9 cellular contexts compared by ENCODE assay signal in genomic region chr19:58399903-58400637, GRCh38. TPM values are rescaled to one million over a fixed set of nuclear protein-coding genes. Genes with fewer than 3 reads are reported as not detected.
DNase-seq lines count a peak whose midpoint lies in the region; ATAC-seq and TF ChIP-seq lines count a peak whose summit lies in the region.
"Had no signal": no experiment of that assay in that cellular context is flagged by ENCODE, and none has a peak within 500 bp of the region (broad histone marks: within the 10 kb centered on the region; RNA-seq: fewer than 3 reads in every experiment).

No MANE protein-coding gene starts in this region.

- H2AFZ ChIP-seq in neural progenitor cell (replicated peaks) = no peak overlapping the region

- peak overlapping the region; percentile 81 for H3K4me2 ChIP-seq in neural progenitor cell

- H3K4me1 ChIP-seq in CD4-positive, alpha-beta memory T cell (ENCODE audit: insufficient read depth, low read length) = peaks cover 24% of the 10 kb centered on the region
- H3K4me1 ChIP-seq in neural progenitor cell = peaks cover 3% of the 10 kb centered on the region

- H3K36me3 ChIP-seq in CD4-positive, alpha-beta memory T cell (ENCODE audit: insufficient read depth, low read length) = peaks cover 2% of the 10 kb centered on the region
- no peaks in the 10 kb centered on the region for H3K36me3 ChIP-seq in neural progenitor cell

- H3K79me2 ChIP-seq in neural progenitor cell (ENCODE audit: low read depth) = peaks cover 13% of the 10 kb centered on the region

- peaks cover 5 to 20% (median 10%) of the 10 kb centered on the region in 4 donors for H3K4me1 Mint-ChIP-seq in CD4-positive, alpha-beta memory T cell
- peaks cover 17% of the 10 kb centered on the region for H3K4me1 Mint-ChIP-seq in neural progenitor cell

- peaks cover 15% of the 10 kb centered on the region for H3F3A ChIP-seq in neural progenitor cell (ENCODE audit: low read depth)

- POLR2A ChIA-PET in CD4-positive, alpha-beta memory T cell (lab: Charles Lee; ENCODE audit: partially characterized antibody) = interaction anchor here (0.9 to 2.0 kb wide), 6 partner anchors 8 to 55 kb away, joined by 3 to 7 read pairs (median 4); partner anchors contain the start of genes ZNF132 and ZNF584

- H3K4me3 ChIP-seq in CD4-positive, alpha-beta memory T cell (ENCODE audit: low read length in 2 of 2) = peak overlapping the region in 1 of 2 donors; percentile 59
- peak overlapping the region; percentile 68 for H3K4me3 ChIP-seq in neural progenitor cell

- peak overlapping the region in 6 of 8 donors; percentile 20 to 97 (median 59) for H3K4me3 Mint-ChIP-seq in CD4-positive, alpha-beta memory T cell
- peak overlapping the region; percentile 97 for H3K4me3 Mint-ChIP-seq in neural progenitor cell

- peaks cover 7 to 9% of the 10 kb centered on the region in 2 donors for H3K27me3 Mint-ChIP-seq in CD4-positive, alpha-beta memory T cell
- no peaks in the 10 kb centered on the region for H3K27me3 Mint-ChIP-seq in neural progenitor cell (ENCODE audit: insufficient read depth, low read depth)

- H4K20me1 ChIP-seq in neural progenitor cell (ENCODE audit: low read depth) = no peaks in the 10 kb centered on the region

- CTCF ChIA-PET in CD4-positive, alpha-beta memory T cell (lab: Charles Lee; ENCODE audit: partially characterized antibody) = no interaction called here

- H3K27ac ChIP-seq in CD4-positive, alpha-beta memory T cell (ENCODE audit: low read depth, low read length) = no peak overlapping the region
- no peak overlapping the region for H3K27ac ChIP-seq in neural progenitor cell

- peaks cover 11% of the 10 kb centered on the region for H3K27me3 ChIP-seq in CD4-positive, alpha-beta memory T cell (ENCODE audit: insufficient read depth, low read length)
- H3K27me3 ChIP-seq in neural progenitor cell = peaks cover 23% of the 10 kb centered on the region

- H3K9me3 ChIP-seq in CD4-positive, alpha-beta memory T cell (ENCODE audit: control insufficient read depth in 1 of 2, low read length in 2 of 2) = no peaks in the 10 kb centered on the region
- H3K9me3 ChIP-seq in neural progenitor cell (ENCODE audit: low read depth) = no peaks in the 10 kb centered on the region

- no peak for DNase-seq in CD4-positive, alpha-beta memory T cell
- DNase-seq in NCI-H1694 (lab: John Stamatoyannopoulos, UW) = peak; percentile 45
- DNase-seq in cerebellum (ENCODE audit: low spot score) = peak; percentile 92
- no peak for DNase-seq in neural progenitor cell (ENCODE audit: low spot score)
- DNase-seq in stimulated activated CD8-positive, alpha-beta memory T cell treated with anti-CD3 and anti-CD28 coated beads, Interleukin-4, amount 100 ng/mL, for 48 hours = no peak
- no peak for DNase-seq in posterior vena cava (ENCODE audit: low spot score)

- intact Hi-C loops in CD4-positive, alpha-beta memory T cell (cut with micrococcal nuclease) = loop anchor here (2.0 kb wide), 2 partner anchors 73 to 217 kb away; partner anchors contain the start of genes ZNF274 and ZSCAN22
- intact Hi-C loops in posterior vena cava (cut with DNase I) = no loop called here

- peak overlapping the region in 5 of 7 donors; percentile 10 to 77 (median 42) for H3K27ac Mint-ChIP-seq in CD4-positive, alpha-beta memory T cell
- peak overlapping the region; percentile 90 for H3K27ac Mint-ChIP-seq in neural progenitor cell

- H3K9ac ChIP-seq in neural progenitor cell = no peak overlapping the region

- H3K9me3 Mint-ChIP-seq in CD4-positive, alpha-beta memory T cell = peaks cover 0 to 5% (median 0%) of the 10 kb centered on the region in 8 donors
- H3K9me3 Mint-ChIP-seq in neural progenitor cell = peaks cover 7% of the 10 kb centered on the region

- TF ChIP-seq CTCF in neural progenitor cell (IDR thresholded peaks at IDR 0.05) = no peak

- peaks cover under 1 to 3% of the 10 kb centered on the region in 2 donors for H3K36me3 Mint-ChIP-seq in CD4-positive, alpha-beta memory T cell
- H3K36me3 Mint-ChIP-seq in neural progenitor cell = peaks cover 13% of the 10 kb centered on the region

- ATAC-seq in HG03025 (IDR thresholded peaks at IDR 0.05; ENCODE audit: low FRiP score, unreplicated experiment) (no peak), HG03175 (IDR thresholded peaks at IDR 0.05; ENCODE audit: unreplicated experiment) (no peak)

RNA-seq across cellular contexts. Expression of gene RNF225, which starts 4.6 kb away (rescaled TPM):
- under 1 TPM in 1 of 2 experiments, not detected in 1; 0.47 TPM for total RNA-seq in CD4-positive, alpha-beta memory T cell
- polyA plus RNA-seq in CD4-positive, alpha-beta memory T cell = not detected
- total RNA-seq in cerebellum (not detected), neural progenitor cell (ENCODE audit: low replicate concordance) (0.62 TPM in 1 of 2 replicates, not detected in the other), posterior vena cava (not detected)
- total RNA-seq: pulmonary artery endothelial cell had no signal

RNA-seq across cellular contexts. Expression of gene ZNF584, which starts 8.4 kb away (rescaled TPM):
- 10 to 100 TPM; 10.3 to 10.7 TPM for total RNA-seq in CD4-positive, alpha-beta memory T cell
- 1 to 10 TPM; 6.6 to 9.1 TPM for polyA plus RNA-seq in CD4-positive, alpha-beta memory T cell
- 18.9 TPM for total RNA-seq in cerebellum
- total RNA-seq in neural progenitor cell (ENCODE audit: low replicate concordance) = 6.9 and 9.3 TPM in 2 replicates
- total RNA-seq in posterior vena cava = 10 to 100 TPM in 1 of 2 donors, 1 to 10 TPM in 1; 7.3 to 11.7 TPM

RNA-seq across cellular contexts. Expression of gene RPS5, which starts 13.0 kb away (rescaled TPM):
- 1,000 to 10,000 TPM; 1,267 to 1,360 TPM for total RNA-seq in CD4-positive, alpha-beta memory T cell
- 1,000 to 10,000 TPM; 1,172 to 1,304 TPM for polyA plus RNA-seq in CD4-positive, alpha-beta memory T cell
- total RNA-seq in cerebellum (920 TPM), neural progenitor cell (ENCODE audit: low replicate concordance) (1,938 and 2,407 TPM in 2 replicates), posterior vena cava (100 to 1,000 TPM; 714 to 768 TPM)

RNA-seq across cellular contexts. Expression of gene ZNF837, which starts 19.2 kb away (rescaled TPM):
- 1 to 10 TPM; 3.4 to 3.5 TPM for total RNA-seq in CD4-positive, alpha-beta memory T cell
- polyA plus RNA-seq in CD4-positive, alpha-beta memory T cell = 1 to 10 TPM; 3.8 to 4.6 TPM
- total RNA-seq in cerebellum = 0.73 TPM
- total RNA-seq in neural progenitor cell (ENCODE audit: low replicate concordance) = 1.4 and 8.5 TPM in 2 replicates
- total RNA-seq in posterior vena cava = 1 to 10 TPM in 1 of 2 donors, under 1 TPM in 1; 0.86 to 1.0 TPM

RNA-seq across cellular contexts. Expression of gene ZNF497, which starts 37.5 kb away (rescaled TPM):
- total RNA-seq in CD4-positive, alpha-beta memory T cell = 1 to 10 TPM; 1.7 to 2.0 TPM
- 1 to 10 TPM in 1 of 2 donors, under 1 TPM in 1; 0.46 to 1.2 TPM for polyA plus RNA-seq in CD4-positive, alpha-beta memory T cell
- 7.0 TPM for total RNA-seq in cerebellum
- total RNA-seq in neural progenitor cell (ENCODE audit: low replicate concordance) = 3.7 and 8.0 TPM in 2 replicates
- under 1 TPM; 0.14 to 0.69 TPM for total RNA-seq in posterior vena cava

Comparison
In these comparisons a context has a peak if more than half of its experiments do, and no peak if none do; other contexts are left out.
1. DNase-seq: peak in NCI-H1694 (single experiment) and cerebellum (single experiment); none in CD4-positive, alpha-beta memory T cell (0 of 5), neural progenitor cell (single experiment), stimulated activated CD8-positive, alpha-beta memory T cell treated with anti-CD3 and anti-CD28 coated beads, Interleukin-4, amount 100 ng/mL, for 48 hours (single experiment) and posterior vena cava (single experiment).